In genomic region chr15:67138946-67139855, GRCh38 we compare ENCODE assay signal across 12 cellular contexts.
DNase-seq lines count a peak whose midpoint lies in the region; ATAC-seq, FAIRE-seq and TF ChIP-seq lines count a peak whose summit lies in the region.
"Had no signal": no experiment of that assay in that cellular context is flagged by ENCODE, and none has a peak within 500 bp of the region (broad histone marks: within the 10 kb centered on the region; RNA-seq: fewer than 3 reads in every experiment).

No MANE protein-coding gene starts in this region.

- no peaks in the 10 kb centered on the region for H3K36me3 ChIP-seq in CD8-positive, alpha-beta memory T cell (ENCODE audit: insufficient read depth, low read length)
- H3K36me3 ChIP-seq in OCI-LY1 (ENCODE audit: insufficient read depth, low read length) (no peaks in the 10 kb centered on the region), prostate gland (no peaks in the 10 kb centered on the region)

- intact Hi-C loops in prostate gland (cut with DNase I): loop anchor here (5.0 to 10.0 kb wide), 2 partner anchors 48 to 116 kb away; partner anchors contain the start of genes AAGAB and IQCH

- H3K4me3 ChIP-seq in CD8-positive, alpha-beta memory T cell (ENCODE audit: low read length): no peak overlapping the region
- H3K4me3 ChIP-seq in OCI-LY1 (ENCODE audit: low read depth, low read length, poor library complexity, severe bottlenecking) (no peak overlapping the region), prostate gland (peak overlapping the region in 1 of 2 donors; percentile 18)

- peaks cover 0 to 31% (median 3%) of the 10 kb centered on the region in 3 donors for H3K36me3 Mint-ChIP-seq in CD8-positive, alpha-beta memory T cell

- CTCF ChIA-PET in CD8-positive, alpha-beta memory T cell (lab: Charles Lee): no interaction called here

- WGBS in prostate gland: 12% methylated on average over 11 of the region's 11 CpGs

- TF ChIP-seq CTCF in OCI-LY1 (IDR thresholded peaks at IDR 0.05; ENCODE audit: low read length) (no peak), prostate gland (IDR thresholded peaks at IDR 0.05) (no peak)

- TF ChIP-seq POLR2A in prostate gland (IDR thresholded peaks at IDR 0.05) (no peak), GM12892 (IDR thresholded peaks at IDR 0.05; ENCODE audit: low read depth, low read length) (no peak)

- no peak for FAIRE-seq in GM12892 (lab: Jason Lieb, UNC)

- no peak overlapping the region for H2AFZ ChIP-seq in OCI-LY1 (ENCODE audit: low read length)

- H3K4me1 ChIP-seq in CD8-positive, alpha-beta memory T cell (ENCODE audit: insufficient read depth, low read length): peaks cover 73% of the 10 kb centered on the region
- H3K4me1 ChIP-seq in OCI-LY1 (ENCODE audit: insufficient read depth, low read length, severe bottlenecking): peaks cover 100% of the 10 kb centered on the region
- peaks cover 45% of the 10 kb centered on the region for H3K4me1 ChIP-seq in prostate gland (replicated peaks)

- POLR2A ChIA-PET in CD8-positive, alpha-beta memory T cell (lab: Charles Lee): interaction anchor here (0.8 kb wide), 1 partner anchor 22 kb away, joined by 3 read pairs; no protein-coding TSS in a partner anchor

- no peaks in the 10 kb centered on the region for H3K27me3 Mint-ChIP-seq in CD8-positive, alpha-beta memory T cell
- H3K27me3 Mint-ChIP-seq: activated CD4-positive, alpha-beta memory T cell treated with anti-CD3 and anti-CD28 coated beads, Interleukin-2, amount 10 ng/mL, durations not matched to agents 7 days and 5 days had no signal

- peak overlapping the region in 4 of 7 donors; percentile 17 to 72 (median 66) for H3K4me3 Mint-ChIP-seq in CD8-positive, alpha-beta memory T cell
- H3K4me3 Mint-ChIP-seq: activated CD4-positive, alpha-beta memory T cell treated with anti-CD3 and anti-CD28 coated beads, Interleukin-2, amount 10 ng/mL, durations not matched to agents 7 days and 5 days had no signal

- no peak overlapping the region for H3K27ac ChIP-seq in CD8-positive, alpha-beta memory T cell (ENCODE audit: low read depth, low read length)
- H3K27ac ChIP-seq in OCI-LY1 (ENCODE audit: low read depth, low read length, poor library complexity, severe bottlenecking) (peak overlapping the region; percentile 80), prostate gland (peak overlapping the region; percentile 68 to 85)

- no peaks in the 10 kb centered on the region for H4K20me1 ChIP-seq in OCI-LY1 (ENCODE audit: insufficient read depth, low read length)

- peak overlapping the region; percentile 4; the same call in 1 of the 2 replicates for H3K4me2 ChIP-seq in OCI-LY1 (ENCODE audit: low read length)

- H3K9ac ChIP-seq in OCI-LY1 (ENCODE audit: low read length): no peak overlapping the region; the same call in 1 of the 2 replicates

- H3K9me3 Mint-ChIP-seq in CD8-positive, alpha-beta memory T cell: no peaks in the 10 kb centered on the region
- H3K9me3 Mint-ChIP-seq: activated CD4-positive, alpha-beta memory T cell treated with anti-CD3 and anti-CD28 coated beads, Interleukin-2, amount 10 ng/mL, durations not matched to agents 7 days and 5 days had no signal

- H3K27me3 ChIP-seq in CD8-positive, alpha-beta memory T cell (ENCODE audit: insufficient read depth, low read length, poor library complexity, severe bottlenecking): no peaks in the 10 kb centered on the region
- H3K27me3 ChIP-seq in OCI-LY1 (ENCODE audit: insufficient read depth, low read length) (no peaks in the 10 kb centered on the region), prostate gland (replicated peaks; ENCODE audit: insufficient read depth) (no peaks in the 10 kb centered on the region)

- no peak for ATAC-seq in GM21528 (IDR thresholded peaks at IDR 0.05; ENCODE audit: low FRiP score, unreplicated experiment)

- H3F3A ChIP-seq in OCI-LY1 (ENCODE audit: insufficient read depth, low read length): no peaks in the 10 kb centered on the region

- H3K27ac Mint-ChIP-seq in CD8-positive, alpha-beta memory T cell: peak overlapping the region; percentile 13 to 100 (median 78)

- H3K79me2 ChIP-seq in OCI-LY1 (ENCODE audit: insufficient read depth, low read length): peaks cover 56% of the 10 kb centered on the region

- no peaks in the 10 kb centered on the region for H3K9me3 ChIP-seq in CD8-positive, alpha-beta memory T cell (ENCODE audit: low read length)
- no peaks in the 10 kb centered on the region for H3K9me3 ChIP-seq in OCI-LY1 (ENCODE audit: low read length)
- H3K9me3 ChIP-seq in prostate gland: no peaks in the 10 kb centered on the region

- no peaks in the 10 kb centered on the region for H3K9me2 ChIP-seq in OCI-LY1 (ENCODE audit: low read depth, low read length)

- peaks cover 79 to 100% (median 96%) of the 10 kb centered on the region in 3 donors for H3K4me1 Mint-ChIP-seq in CD8-positive, alpha-beta memory T cell

- no peak for DNase-seq in CD8-positive, alpha-beta memory T cell
- DNase-seq in fibroblast of peridontal ligament (ENCODE audit: extremely low read depth) (peak; percentile 42), prostate gland (ENCODE audit: low spot score) (no peak), NCI-H2196 treated with DMSO at 0.1 percent for 48 hours (lab: John Stamatoyannopoulos, UW; ENCODE audit: unreplicated experiment) (no peak), DMS 273 treated with DMSO at 0.1 percent for 48 hours (lab: John Stamatoyannopoulos, UW) (no peak), GM12892 (ENCODE audit: insufficient read length) (no peak)
- DNase-seq: activated CD4-positive, alpha-beta memory T cell treated with anti-CD3 and anti-CD28 coated beads, Interleukin-2, amount 10 ng/mL, durations not matched to agents 7 days and 5 days; DMS79 treated with DMSO at 0.1 percent for 48 hours; KBM-7; stimulated activated CD4-positive, alpha-beta T cell treated with anti-CD3 and anti-CD28 coated beads, Interleukin-2, amount 100 ng/mL, for 24 hours had no signal
